Comparison of ENCODE assay signal across 1 cellular context in genomic region chr3:23430781-23431423, GRCh38.
TF ChIP-seq lines count a peak whose summit lies in the region.

No MANE protein-coding gene starts in this region.

TF ChIP-seq in GM12878, 131 proteins besides CTCF, POLR2A, EP300 and RAD21 (continued from another document and continues in another):
- TF ChIP-seq ZBTB4 (CRISPR knock-in tag; IDR thresholded peaks at IDR 0.05) (no peak), CREB1 (IDR thresholded peaks at IDR 0.05; ENCODE audit: low read depth) (no peak), E2F8 (IDR thresholded peaks at IDR 0.05; ENCODE audit: low read depth, partially characterized antibody) (no peak), SIN3A (IDR thresholded peaks at IDR 0.05; ENCODE audit: low read depth, low read length) (no peak), ZNF592 (IDR thresholded peaks at IDR 0.05) (no peak), MEF2B (IDR thresholded peaks at IDR 0.05; ENCODE audit: partially characterized antibody, poor library complexity, severe bottlenecking) (peak; percentile 55), SP1 (IDR thresholded peaks at IDR 0.05; ENCODE audit: low read depth, low read length) (no peak), ZBTB33 (IDR thresholded peaks at IDR 0.05) (no peak), POLR2AphosphoS5 (IDR thresholded peaks at IDR 0.05; ENCODE audit: low read length) (no peak), MEF2A (IDR thresholded peaks at IDR 0.05; ENCODE audit: insufficient read depth, low read depth, low read length) (peak; percentile 41; the same call in 1 of the 2 replicates), KLF5 (IDR thresholded peaks at IDR 0.05; ENCODE audit: partially characterized antibody) (no peak), IKZF1 (conservative IDR thresholded peaks at IDR 0.05) (peak; percentile 45), SMAD1 (IDR thresholded peaks at IDR 0.05; ENCODE audit: low read depth, partially characterized antibody) (no peak), RUNX3 (IDR thresholded peaks at IDR 0.05; ENCODE audit: low read length) (peak; percentile 39; the same call in 1 of the 2 replicates), ETV6 (conservative IDR thresholded peaks at IDR 0.05 in 1 of 2, IDR thresholded peaks at IDR 0.05 in 1 of 2; ENCODE audit: borderline replicate concordance in 1 of 2, low read depth in 1 of 2) (no peak), ZBTB11 (CRISPR knock-in tag; IDR thresholded peaks at IDR 0.05) (no peak), IKZF2 (IDR thresholded peaks at IDR 0.05) (peak; percentile 57 to 66; a peak in 2 of 4 replicates), PAX8 (IDR thresholded peaks at IDR 0.05) (no peak), CBX5 (IDR thresholded peaks at IDR 0.05; ENCODE audit: low read depth) (no peak), CEBPZ (IDR thresholded peaks at IDR 0.05; ENCODE audit: low read depth, low read length) (no peak), HSF1 (IDR thresholded peaks at IDR 0.05; ENCODE audit: low read depth, low read length) (no peak), TAF1 (IDR thresholded peaks at IDR 0.05; ENCODE audit: borderline replicate concordance, low read depth, low read length) (no peak), SPI1 (IDR thresholded peaks at IDR 0.05; ENCODE audit: borderline replicate concordance, insufficient read depth, low read depth, low read length) (no peak), MTA2 (IDR thresholded peaks at IDR 0.05; ENCODE audit: low read depth) (peak; percentile 32; the same call in 1 of the 2 replicates), HCFC1 (IDR thresholded peaks at IDR 0.05; ENCODE audit: low read length) (no peak), RELA (IDR thresholded peaks at IDR 0.05; ENCODE audit: borderline replicate concordance, partially characterized antibody) (no peak), ATF2 (IDR thresholded peaks at IDR 0.05; ENCODE audit: low read length) (peak; percentile 40; the same call in 1 of the 2 replicates), TCF7 (IDR thresholded peaks at IDR 0.05; ENCODE audit: borderline replicate concordance) (no peak), RCOR1 (conservative IDR thresholded peaks at IDR 0.05; ENCODE audit: low read depth, low read length) (no peak), JUND (IDR thresholded peaks at IDR 0.05; ENCODE audit: low read depth, low read length) (no peak), JUNB (IDR thresholded peaks at IDR 0.05) (no peak; the same call in 1 of the 2 replicates), GABPA (IDR thresholded peaks at IDR 0.05; ENCODE audit: low read depth) (no peak), TCF12 (IDR thresholded peaks at IDR 0.05; ENCODE audit: low read depth, low read length) (no peak), IRF3 (IDR thresholded peaks at IDR 0.05) (no peak)
